8 cellular contexts compared by ENCODE assay signal in the genomic region with DNA sequence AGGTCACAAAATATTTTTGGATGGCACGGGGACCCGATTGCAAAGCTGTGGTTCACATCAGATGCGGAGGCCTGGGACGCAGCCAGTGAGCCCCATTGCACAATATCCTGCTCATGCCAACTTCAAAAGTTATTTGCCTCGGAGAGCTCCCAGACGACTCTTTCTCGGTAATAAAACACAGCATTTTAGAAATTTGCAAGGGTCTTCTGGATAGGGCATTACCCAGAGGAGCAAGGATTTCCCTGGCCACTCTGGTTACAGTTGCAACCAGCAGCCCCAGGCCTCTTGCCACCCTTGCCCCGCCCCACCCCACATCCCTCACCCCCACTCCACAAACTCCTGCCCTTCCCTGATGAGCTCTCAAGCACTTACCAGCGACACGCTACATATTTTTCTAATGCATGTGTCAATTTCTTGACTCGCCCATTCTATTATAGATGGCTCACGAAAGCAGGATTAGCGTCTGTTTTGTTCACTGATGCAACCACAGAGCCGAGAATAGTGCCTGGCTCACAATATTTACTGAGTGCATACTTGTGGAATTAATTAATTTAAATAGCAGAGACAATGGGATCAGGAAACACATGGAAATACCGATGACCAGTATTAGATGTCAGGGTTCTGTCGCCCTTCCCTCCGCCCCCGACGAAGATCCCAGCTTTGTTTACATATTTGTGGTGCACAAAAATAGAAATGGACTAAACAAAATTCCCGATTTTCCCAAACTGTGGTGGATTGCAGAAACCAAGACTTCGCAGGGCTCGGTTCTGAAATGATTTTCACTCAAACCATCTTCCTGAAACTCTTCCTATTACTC.
DNase-seq lines count a peak whose midpoint lies in the region; ATAC-seq lines count a peak whose summit lies in the region.

No MANE protein-coding gene starts in this region.

- intact Hi-C loops in left colon (cut with DNase I, micrococcal nuclease) (no loop called here), aorta (cut with DNase I) (loop anchor here (5.0 to 10.0 kb wide), 3 partner anchors 38 to 58 kb away; no protein-coding TSS in a partner anchor)

- peak overlapping the region; percentile 2 to 4 for H3K4me3 ChIP-seq in aorta (ENCODE audit: low read length in 2 of 2)

- no peaks in the 10 kb centered on the region for H3K9me3 ChIP-seq in aorta (ENCODE audit: control insufficient read depth, low read length)

- H3K4me1 ChIP-seq in aorta (ENCODE audit: control insufficient read depth in 1 of 2, insufficient read depth in 2 of 2, low read length in 2 of 2): peaks cover 0 to 5% of the 10 kb centered on the region in 2 donors

- WGBS in aorta, 2 donors: 2 to 3% methylated on average over 22 of the region's 22 CpGs

- H3K36me3 ChIP-seq in aorta (ENCODE audit: control insufficient read depth in 1 of 2, insufficient read depth in 2 of 2, low read length in 1 of 2): no peaks in the 10 kb centered on the region

- peak overlapping the region in 1 of 2 donors; percentile 72 for H3K27ac ChIP-seq in aorta (ENCODE audit: low read depth in 1 of 2, low read length in 2 of 2)

- H3K27me3 ChIP-seq in aorta (ENCODE audit: control insufficient read depth in 1 of 2, insufficient read depth in 2 of 2, low read length in 1 of 2): no peaks in the 10 kb centered on the region

- ATAC-seq in left colon: peak; percentile 51
- ATAC-seq in aorta (ENCODE audit: low FRiP score): peak; percentile 87
- no peak for ATAC-seq in HG02588 (IDR thresholded peaks at IDR 0.05; ENCODE audit: unreplicated experiment)
- ATAC-seq in HG02642 (IDR thresholded peaks at IDR 0.05; ENCODE audit: poor library complexity, unreplicated experiment): no peak
- no peak for ATAC-seq in GM18517 (IDR thresholded peaks at IDR 0.05; ENCODE audit: unreplicated experiment)

- DNase-seq in AG08395 (ENCODE audit: low spot score) (peak; percentile 88), NCI-H1092 treated with DMSO at 0.1 percent for 48 hours (lab: John Stamatoyannopoulos, UW) (peak; percentile 91), astrocyte of the hippocampus (ENCODE audit: low read depth, low spot score) (peak; percentile 61), left colon (no peak), aorta (peak; percentile 84 to 91)

Comparison
In these comparisons a context has a peak if more than half of its experiments do, and no peak if none do; other contexts are left out.
1. DNase-seq: peak in AG08395 (single experiment), NCI-H1092 treated with DMSO at 0.1 percent for 48 hours (single experiment), astrocyte of the hippocampus (single experiment) and aorta (2 of 2); none in left colon (0 of 2).
2. ATAC-seq: peak in left colon (single experiment) and aorta (single experiment); none in HG02588 (single experiment), HG02642 (single experiment) and GM18517 (single experiment).
3. intact Hi-C loops: an anchor here in aorta (5.0 to 10.0 kb wide); none called in left colon.